17 cellular contexts compared by ENCODE assay signal in the genomic region with DNA sequence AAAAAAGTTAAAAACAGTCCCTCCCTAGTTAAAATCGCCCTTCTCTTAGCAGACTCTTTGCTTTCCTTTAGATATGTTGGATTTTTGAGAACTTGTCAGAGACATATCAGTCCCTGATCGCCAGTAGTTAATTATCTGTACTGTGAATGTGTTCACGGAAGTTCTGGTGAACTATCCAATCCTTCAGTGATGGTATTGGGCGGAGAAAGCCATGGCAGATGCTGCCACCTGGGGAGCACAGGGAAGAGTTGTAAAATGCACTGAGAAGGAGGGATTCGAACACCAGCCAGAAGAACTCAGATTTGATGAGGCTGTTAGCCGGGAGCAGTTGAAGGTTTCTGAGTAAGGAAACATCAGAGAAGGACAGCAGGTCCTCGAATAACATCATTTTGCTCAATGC.
"Had no signal": no experiment of that assay in that cellular context is flagged by ENCODE, and none has a peak within 500 bp of the region (broad histone marks: within the 10 kb centered on the region; RNA-seq: fewer than 3 reads in every experiment).

No MANE protein-coding gene starts in this region.

- H3K9me3 ChIP-seq: breast epithelium, esophagus muscularis mucosa, sigmoid colon had no signal

- H3K36me3 Mint-ChIP-seq: natural killer cell treated with Interleukin-12 subunit alpha and Interleukin-12 subunit beta and Interleukin-15 and Interleukin-18, amount 100 ng/mL, for 72 hours had no signal

- ATAC-seq: left cardiac atrium, T-helper 17 cell had no signal

- DNase-seq: activated CD4-positive, alpha-beta memory T cell treated with anti-CD3 and anti-CD28 coated beads, Interleukin-2, amount 10 ng/mL, durations not matched to agents 7 days and 5 days; activated CD4-positive, alpha-beta T cell treated with anti-CD3 and anti-CD28 coated beads for 1 hour; activated gamma-delta T cell; activated naive CD8-positive, alpha-beta T cell treated with anti-CD3 and anti-CD28 coated beads, Interleukin-2, amount 10 ng/mL, durations not matched to agents 7 days and 5 days; activated T-cell treated with anti-CD3 and anti-CD28 coated beads, Interleukin-2, amount 50 U/mL, for 48 hours; anterior cingulate cortex; foreskin melanocyte; head of caudate nucleus; left cardiac atrium; mammary epithelial cell; sigmoid colon; stimulated activated CD4-positive, alpha-beta T cell treated with anti-CD3 and anti-CD28 coated beads, Interleukin-2, amount 100 ng/mL, for 48 hours; T-helper 17 cell had no signal

- H3K27me3 Mint-ChIP-seq: activated CD4-positive, alpha-beta memory T cell treated with anti-CD3 and anti-CD28 coated beads, Interleukin-2, amount 10 ng/mL, durations not matched to agents 7 days and 5 days; activated naive CD8-positive, alpha-beta T cell treated with anti-CD3 and anti-CD28 coated beads, Interleukin-2, amount 10 ng/mL, durations not matched to agents 7 days and 5 days; natural killer cell treated with Interleukin-12 subunit alpha and Interleukin-12 subunit beta and Interleukin-15 and Interleukin-18, amount 100 ng/mL, for 72 hours; stimulated activated naive CD8-positive, alpha-beta T cell treated with anti-CD3 and anti-CD28 coated beads, Interleukin-15, Interleukin-2, amounts not matched to agents 100 ng/mL and 50 ng/mL, for 24 hours; T-helper 17 cell had no signal

- H3K27me3 ChIP-seq: breast epithelium, esophagus muscularis mucosa, sigmoid colon had no signal

- H3K9me3 Mint-ChIP-seq: activated CD4-positive, alpha-beta memory T cell treated with anti-CD3 and anti-CD28 coated beads, Interleukin-2, amount 10 ng/mL, durations not matched to agents 7 days and 5 days; activated naive CD8-positive, alpha-beta T cell treated with anti-CD3 and anti-CD28 coated beads, Interleukin-2, amount 10 ng/mL, durations not matched to agents 7 days and 5 days; natural killer cell treated with Interleukin-12 subunit alpha and Interleukin-12 subunit beta and Interleukin-15 and Interleukin-18, amount 100 ng/mL, for 72 hours; stimulated activated naive CD8-positive, alpha-beta T cell treated with anti-CD3 and anti-CD28 coated beads, Interleukin-15, Interleukin-2, amounts not matched to agents 100 ng/mL and 50 ng/mL, for 24 hours had no signal

- H3K4me3 ChIP-seq: breast epithelium, esophagus muscularis mucosa, sigmoid colon had no signal

- H3K4me1 ChIP-seq: breast epithelium, esophagus muscularis mucosa, sigmoid colon had no signal

- H3K27ac Mint-ChIP-seq: activated CD4-positive, alpha-beta memory T cell treated with anti-CD3 and anti-CD28 coated beads, Interleukin-2, amount 10 ng/mL, durations not matched to agents 7 days and 5 days; activated naive CD8-positive, alpha-beta T cell treated with anti-CD3 and anti-CD28 coated beads, Interleukin-2, amount 10 ng/mL, durations not matched to agents 7 days and 5 days; natural killer cell treated with Interleukin-12 subunit alpha and Interleukin-12 subunit beta and Interleukin-15 and Interleukin-18, amount 100 ng/mL, for 72 hours; stimulated activated naive CD8-positive, alpha-beta T cell treated with anti-CD3 and anti-CD28 coated beads, Interleukin-15, Interleukin-2, amounts not matched to agents 100 ng/mL and 50 ng/mL, for 24 hours; T-helper 17 cell had no signal

- H3K27ac ChIP-seq: breast epithelium, esophagus muscularis mucosa, sigmoid colon had no signal

- H3K4me3 Mint-ChIP-seq: activated CD4-positive, alpha-beta memory T cell treated with anti-CD3 and anti-CD28 coated beads, Interleukin-2, amount 10 ng/mL, durations not matched to agents 7 days and 5 days; activated naive CD8-positive, alpha-beta T cell treated with anti-CD3 and anti-CD28 coated beads, Interleukin-2, amount 10 ng/mL, durations not matched to agents 7 days and 5 days; natural killer cell treated with Interleukin-12 subunit alpha and Interleukin-12 subunit beta and Interleukin-15 and Interleukin-18, amount 100 ng/mL, for 72 hours; stimulated activated naive CD8-positive, alpha-beta T cell treated with anti-CD3 and anti-CD28 coated beads, Interleukin-15, Interleukin-2, amounts not matched to agents 100 ng/mL and 50 ng/mL, for 24 hours; T-helper 17 cell had no signal

- H3K36me3 ChIP-seq: breast epithelium had no signal
